Comparison of ENCODE assay signal across 1 cellular context in the genomic region with DNA sequence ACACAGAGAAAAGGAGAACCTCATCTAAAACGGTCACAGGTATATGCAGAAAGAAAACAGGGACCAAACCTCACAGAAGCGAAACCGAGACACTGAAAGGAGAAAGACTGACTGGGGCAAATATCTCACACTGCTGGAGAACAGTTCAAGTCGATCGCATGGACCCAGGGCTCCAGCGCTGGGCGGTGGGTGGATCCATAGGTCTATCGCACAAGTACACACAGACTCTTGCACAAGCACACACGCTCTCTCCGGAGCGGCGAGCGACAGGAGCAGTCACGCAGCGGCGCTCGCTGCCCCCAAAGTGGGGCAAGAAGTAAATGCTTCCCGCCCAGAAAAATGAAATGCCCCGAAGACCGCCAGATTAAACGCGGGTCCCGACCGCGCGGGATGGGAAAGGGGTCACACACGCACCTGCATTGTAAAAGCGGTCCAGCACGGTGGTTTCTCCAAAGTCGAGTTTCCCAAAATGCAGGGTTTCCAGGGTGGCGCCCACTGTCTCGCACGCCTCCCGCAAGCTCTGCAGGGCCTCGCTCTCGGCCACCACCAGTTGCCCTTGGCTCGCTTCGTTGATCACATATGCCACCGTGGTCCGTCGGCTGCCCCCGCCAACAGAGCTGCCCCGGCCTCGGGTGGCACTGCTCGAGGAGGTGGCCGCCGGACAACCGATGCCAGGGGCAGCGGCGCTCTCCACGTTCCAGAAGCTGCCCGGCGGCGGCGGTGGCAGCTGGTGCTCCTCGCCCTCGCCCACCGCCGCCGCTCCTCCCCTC.
A peak's percentile ranks its signal among the peaks of the same experiment; 100 is the strongest.
TF ChIP-seq lines count a peak whose summit lies in the region.

No MANE protein-coding gene starts in this region.

TF ChIP-seq in HepG2, 621 proteins besides CTCF, POLR2A, EP300 and RAD21 (continued from another document and continues in another):
- no peak for TF ChIP-seq ZKSCAN8 (CRISPR knock-in tag; IDR thresholded peaks at IDR 0.05; ENCODE audit: borderline replicate concordance)
- TF ChIP-seq, protein P1, sequence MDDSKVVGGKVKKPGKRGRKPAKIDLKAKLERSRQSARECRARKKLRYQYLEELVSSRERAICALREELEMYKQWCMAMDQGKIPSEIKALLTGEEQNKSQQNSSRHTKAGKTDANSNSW (CRISPR knock-in tag; IDR thresholded peaks at IDR 0.05; ENCODE audit: borderline replicate concordance): no peak
- TF ChIP-seq TOPORS (CRISPR knock-in tag; IDR thresholded peaks at IDR 0.05): 0 out of 2 replicates have a peak, but pooled peaks have one; percentile 50
- TF ChIP-seq, protein P2, sequence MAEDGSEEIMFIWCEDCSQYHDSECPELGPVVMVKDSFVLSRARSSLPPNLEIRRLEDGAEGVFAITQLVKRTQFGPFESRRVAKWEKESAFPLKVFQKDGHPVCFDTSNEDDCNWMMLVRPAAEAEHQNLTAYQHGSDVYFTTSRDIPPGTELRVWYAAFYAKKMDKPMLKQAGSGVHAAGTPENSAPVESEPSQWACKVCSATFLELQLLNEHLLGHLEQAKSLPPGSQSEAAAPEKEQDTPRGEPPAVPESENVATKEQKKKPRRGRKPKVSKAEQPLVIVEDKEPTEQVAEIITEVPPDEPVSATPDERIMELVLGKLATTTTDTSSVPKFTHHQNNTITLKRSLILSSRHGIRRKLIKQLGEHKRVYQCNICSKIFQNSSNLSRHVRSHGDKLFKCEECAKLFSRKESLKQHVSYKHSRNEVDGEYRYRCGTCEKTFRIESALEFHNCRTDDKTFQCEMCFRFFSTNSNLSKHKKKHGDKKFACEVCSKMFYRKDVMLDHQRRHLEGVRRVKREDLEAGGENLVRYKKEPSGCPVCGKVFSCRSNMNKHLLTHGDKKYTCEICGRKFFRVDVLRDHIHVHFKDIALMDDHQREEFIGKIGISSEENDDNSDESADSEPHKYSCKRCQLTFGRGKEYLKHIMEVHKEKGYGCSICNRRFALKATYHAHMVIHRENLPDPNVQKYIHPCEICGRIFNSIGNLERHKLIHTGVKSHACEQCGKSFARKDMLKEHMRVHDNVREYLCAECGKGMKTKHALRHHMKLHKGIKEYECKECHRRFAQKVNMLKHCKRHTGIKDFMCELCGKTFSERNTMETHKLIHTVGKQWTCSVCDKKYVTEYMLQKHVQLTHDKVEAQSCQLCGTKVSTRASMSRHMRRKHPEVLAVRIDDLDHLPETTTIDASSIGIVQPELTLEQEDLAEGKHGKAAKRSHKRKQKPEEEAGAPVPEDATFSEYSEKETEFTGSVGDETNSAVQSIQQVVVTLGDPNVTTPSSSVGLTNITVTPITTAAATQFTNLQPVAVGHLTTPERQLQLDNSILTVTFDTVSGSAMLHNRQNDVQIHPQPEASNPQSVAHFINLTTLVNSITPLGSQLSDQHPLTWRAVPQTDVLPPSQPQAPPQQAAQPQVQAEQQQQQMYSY (CRISPR knock-in tag; IDR thresholded peaks at IDR 0.05): no peak
- TF ChIP-seq ZFYVE20 (CRISPR knock-in tag; IDR thresholded peaks at IDR 0.05; ENCODE audit: borderline replicate concordance, low read depth): no peak
- no peak for TF ChIP-seq SP140L (CRISPR knock-in tag; IDR thresholded peaks at IDR 0.05; ENCODE audit: borderline replicate concordance)
- TF ChIP-seq ZNF749 (CRISPR knock-in tag; IDR thresholded peaks at IDR 0.05; ENCODE audit: borderline replicate concordance): no peak
- TF ChIP-seq POLR2AphosphoS2 (IDR thresholded peaks at IDR 0.05; ENCODE audit: low read depth, low read length): no peak
- TF ChIP-seq, protein P3, sequence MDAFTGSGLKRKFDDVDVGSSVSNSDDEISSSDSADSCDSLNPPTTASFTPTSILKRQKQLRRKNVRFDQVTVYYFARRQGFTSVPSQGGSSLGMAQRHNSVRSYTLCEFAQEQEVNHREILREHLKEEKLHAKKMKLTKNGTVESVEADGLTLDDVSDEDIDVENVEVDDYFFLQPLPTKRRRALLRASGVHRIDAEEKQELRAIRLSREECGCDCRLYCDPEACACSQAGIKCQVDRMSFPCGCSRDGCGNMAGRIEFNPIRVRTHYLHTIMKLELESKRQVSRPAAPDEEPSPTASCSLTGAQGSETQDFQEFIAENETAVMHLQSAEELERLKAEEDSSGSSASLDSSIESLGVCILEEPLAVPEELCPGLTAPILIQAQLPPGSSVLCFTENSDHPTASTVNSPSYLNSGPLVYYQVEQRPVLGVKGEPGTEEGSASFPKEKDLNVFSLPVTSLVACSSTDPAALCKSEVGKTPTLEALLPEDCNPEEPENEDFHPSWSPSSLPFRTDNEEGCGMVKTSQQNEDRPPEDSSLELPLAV (CRISPR knock-in tag; conservative IDR thresholded peaks at IDR 0.05; ENCODE audit: low read depth): no peak
- TF ChIP-seq, protein P4, sequence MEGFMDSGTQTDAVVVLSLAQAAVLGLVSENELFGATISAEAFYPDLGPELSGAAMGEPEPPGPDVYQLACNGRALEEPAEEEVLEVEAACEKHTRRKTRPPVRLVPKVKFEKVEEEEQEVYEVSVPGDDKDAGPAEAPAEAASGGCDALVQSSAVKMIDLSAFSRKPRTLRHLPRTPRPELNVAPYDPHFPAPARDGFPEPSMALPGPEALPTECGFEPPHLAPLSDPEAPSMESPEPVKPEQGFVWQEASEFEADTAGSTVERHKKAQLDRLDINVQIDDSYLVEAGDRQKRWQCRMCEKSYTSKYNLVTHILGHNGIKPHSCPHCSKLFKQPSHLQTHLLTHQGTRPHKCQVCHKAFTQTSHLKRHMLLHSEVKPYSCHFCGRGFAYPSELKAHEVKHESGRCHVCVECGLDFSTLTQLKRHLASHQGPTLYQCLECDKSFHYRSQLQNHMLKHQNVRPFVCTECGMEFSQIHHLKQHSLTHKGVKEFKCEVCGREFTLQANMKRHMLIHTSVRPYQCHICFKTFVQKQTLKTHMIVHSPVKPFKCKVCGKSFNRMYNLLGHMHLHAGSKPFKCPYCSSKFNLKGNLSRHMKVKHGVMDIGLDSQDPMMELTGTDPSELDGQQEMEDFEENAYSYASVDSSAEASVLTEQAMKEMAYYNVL (CRISPR knock-in tag; IDR thresholded peaks at IDR 0.05; ENCODE audit: borderline replicate concordance): no peak
- TF ChIP-seq TEAD2 (CRISPR knock-in tag; IDR thresholded peaks at IDR 0.05): no peak
- TF ChIP-seq MEIS1 (CRISPR knock-in tag; IDR thresholded peaks at IDR 0.05; ENCODE audit: borderline replicate concordance): 0 out of 2 replicates have a peak, but pooled peaks have one; percentile 40
- no peak for TF ChIP-seq FOXC1 (CRISPR knock-in tag; IDR thresholded peaks at IDR 0.05; ENCODE audit: borderline replicate concordance)
- no peak for TF ChIP-seq FOXJ3 (CRISPR knock-in tag; IDR thresholded peaks at IDR 0.05; ENCODE audit: borderline replicate concordance)
- no peak for TF ChIP-seq ZNF383 (CRISPR knock-in tag; IDR thresholded peaks at IDR 0.05; ENCODE audit: borderline replicate concordance)
- TF ChIP-seq ZNF232 (CRISPR knock-in tag; IDR thresholded peaks at IDR 0.05; ENCODE audit: borderline replicate concordance): no peak
- TF ChIP-seq ZNF598 (CRISPR knock-in tag; IDR thresholded peaks at IDR 0.05; ENCODE audit: borderline replicate concordance): no peak
- no peak for TF ChIP-seq PHF20 (CRISPR knock-in tag; IDR thresholded peaks at IDR 0.05)
- TF ChIP-seq, protein P5, sequence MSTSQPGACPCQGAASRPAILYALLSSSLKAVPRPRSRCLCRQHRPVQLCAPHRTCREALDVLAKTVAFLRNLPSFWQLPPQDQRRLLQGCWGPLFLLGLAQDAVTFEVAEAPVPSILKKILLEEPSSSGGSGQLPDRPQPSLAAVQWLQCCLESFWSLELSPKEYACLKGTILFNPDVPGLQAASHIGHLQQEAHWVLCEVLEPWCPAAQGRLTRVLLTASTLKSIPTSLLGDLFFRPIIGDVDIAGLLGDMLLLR (CRISPR knock-in tag; IDR thresholded peaks at IDR 0.05): no peak
- TF ChIP-seq ZNF44 (CRISPR knock-in tag; IDR thresholded peaks at IDR 0.05): no peak
- no peak for TF ChIP-seq ZNF101 (CRISPR knock-in tag; IDR thresholded peaks at IDR 0.05; ENCODE audit: borderline replicate concordance, low read depth)
- peak; percentile 58; the same call in 1 of the 2 replicates for TF ChIP-seq ZNF891 (CRISPR knock-in tag; IDR thresholded peaks at IDR 0.05)
- no peak for TF ChIP-seq KLF13 (CRISPR knock-in tag; IDR thresholded peaks at IDR 0.05)
- TF ChIP-seq BCL6 (CRISPR knock-in tag; IDR thresholded peaks at IDR 0.05): 0 out of 2 replicates have a peak, but pooled peaks have one; percentile 14
- TF ChIP-seq TMF1 (CRISPR knock-in tag; IDR thresholded peaks at IDR 0.05; ENCODE audit: low read depth): 0 out of 2 replicates have a peak, but pooled peaks have one; percentile 43
- TF ChIP-seq, protein P6, sequence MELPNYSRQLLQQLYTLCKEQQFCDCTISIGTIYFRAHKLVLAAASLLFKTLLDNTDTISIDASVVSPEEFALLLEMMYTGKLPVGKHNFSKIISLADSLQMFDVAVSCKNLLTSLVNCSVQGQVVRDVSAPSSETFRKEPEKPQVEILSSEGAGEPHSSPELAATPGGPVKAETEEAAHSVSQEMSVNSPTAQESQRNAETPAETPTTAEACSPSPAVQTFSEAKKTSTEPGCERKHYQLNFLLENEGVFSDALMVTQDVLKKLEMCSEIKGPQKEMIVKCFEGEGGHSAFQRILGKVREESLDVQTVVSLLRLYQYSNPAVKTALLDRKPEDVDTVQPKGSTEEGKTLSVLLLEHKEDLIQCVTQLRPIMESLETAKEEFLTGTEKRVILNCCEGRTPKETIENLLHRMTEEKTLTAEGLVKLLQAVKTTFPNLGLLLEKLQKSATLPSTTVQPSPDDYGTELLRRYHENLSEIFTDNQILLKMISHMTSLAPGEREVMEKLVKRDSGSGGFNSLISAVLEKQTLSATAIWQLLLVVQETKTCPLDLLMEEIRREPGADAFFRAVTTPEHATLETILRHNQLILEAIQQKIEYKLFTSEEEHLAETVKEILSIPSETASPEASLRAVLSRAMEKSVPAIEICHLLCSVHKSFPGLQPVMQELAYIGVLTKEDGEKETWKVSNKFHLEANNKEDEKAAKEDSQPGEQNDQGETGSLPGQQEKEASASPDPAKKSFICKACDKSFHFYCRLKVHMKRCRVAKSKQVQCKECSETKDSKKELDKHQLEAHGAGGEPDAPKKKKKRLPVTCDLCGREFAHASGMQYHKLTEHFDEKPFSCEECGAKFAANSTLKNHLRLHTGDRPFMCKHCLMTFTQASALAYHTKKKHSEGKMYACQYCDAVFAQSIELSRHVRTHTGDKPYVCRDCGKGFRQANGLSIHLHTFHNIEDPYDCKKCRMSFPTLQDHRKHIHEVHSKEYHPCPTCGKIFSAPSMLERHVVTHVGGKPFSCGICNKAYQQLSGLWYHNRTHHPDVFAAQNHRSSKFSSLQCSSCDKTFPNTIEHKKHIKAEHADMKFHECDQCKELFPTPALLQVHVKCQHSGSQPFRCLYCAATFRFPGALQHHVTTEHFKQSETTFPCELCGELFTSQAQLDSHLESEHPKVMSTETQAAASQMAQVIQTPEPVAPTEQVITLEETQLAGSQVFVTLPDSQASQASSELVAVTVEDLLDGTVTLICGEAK (IDR thresholded peaks at IDR 0.05): no peak
- TF ChIP-seq, protein P6 (CRISPR knock-in tag; IDR thresholded peaks at IDR 0.05): 0 out of 2 replicates have a peak, but pooled peaks have one; percentile 31
- TF ChIP-seq, protein P7, sequence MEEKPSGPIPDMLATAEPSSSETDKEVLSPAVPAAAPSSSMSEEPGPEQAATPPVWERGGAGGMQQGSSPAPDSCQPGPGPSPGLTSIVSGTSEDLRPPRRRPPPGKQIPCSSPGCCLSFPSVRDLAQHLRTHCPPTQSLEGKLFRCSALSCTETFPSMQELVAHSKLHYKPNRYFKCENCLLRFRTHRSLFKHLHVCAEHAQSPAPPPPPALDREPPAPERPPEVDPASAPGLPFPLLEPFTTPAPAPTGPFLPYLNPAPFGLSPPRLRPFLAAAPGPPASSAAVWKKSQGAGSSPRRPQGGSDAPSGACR (CRISPR knock-in tag; IDR thresholded peaks at IDR 0.05): no peak
- TF ChIP-seq MTA3 (CRISPR knock-in tag; IDR thresholded peaks at IDR 0.05): no peak
- no peak for TF ChIP-seq NFYC (CRISPR knock-in tag; IDR thresholded peaks at IDR 0.05)
- TF ChIP-seq, protein P8, sequence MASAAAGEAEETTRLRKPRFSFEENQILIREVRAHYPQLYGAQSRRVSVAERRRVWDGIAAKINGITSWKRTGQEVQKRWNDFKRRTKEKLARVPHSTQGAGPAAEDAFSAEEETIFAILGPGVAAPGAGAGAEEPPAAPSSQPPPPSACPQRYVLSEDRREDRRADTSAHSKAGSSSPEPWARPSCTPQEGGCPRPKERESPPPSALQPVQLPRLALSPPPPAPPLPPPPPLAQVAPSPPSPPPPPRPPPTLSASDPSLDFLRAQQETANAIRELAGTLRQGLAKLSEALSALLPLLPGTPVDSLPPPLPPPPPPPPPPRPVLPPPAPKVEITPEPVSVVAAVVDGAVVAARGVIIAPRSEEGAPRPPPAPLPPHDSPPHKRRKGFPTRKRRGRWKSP (CRISPR knock-in tag; IDR thresholded peaks at IDR 0.05): 0 out of 2 replicates have a peak, but pooled peaks have one; percentile 38
- TF ChIP-seq ZNF333 (CRISPR knock-in tag; IDR thresholded peaks at IDR 0.05; ENCODE audit: borderline replicate concordance): no peak
- no peak for TF ChIP-seq ZFX (CRISPR knock-in tag; IDR thresholded peaks at IDR 0.05; ENCODE audit: low read depth)
- no peak for TF ChIP-seq ADNP (CRISPR knock-in tag; IDR thresholded peaks at IDR 0.05)
- peak; percentile 98 for TF ChIP-seq ZNF441 (CRISPR knock-in tag; IDR thresholded peaks at IDR 0.05; ENCODE audit: borderline replicate concordance)
- TF ChIP-seq RFX3 (CRISPR knock-in tag; IDR thresholded peaks at IDR 0.05): no peak
- TF ChIP-seq EED (CRISPR knock-in tag; IDR thresholded peaks at IDR 0.05): peak; percentile 68; the same call in 1 of the 2 replicates
- TF ChIP-seq NAIF1 (CRISPR knock-in tag; IDR thresholded peaks at IDR 0.05; ENCODE audit: borderline replicate concordance): no peak
- no peak for TF ChIP-seq MEF2D (CRISPR knock-in tag; IDR thresholded peaks at IDR 0.05)
- TF ChIP-seq HNRNPL (IDR thresholded peaks at IDR 0.05; ENCODE audit: low read depth, low read length): peak; percentile 88
- TF ChIP-seq DNMT1 (CRISPR knock-in tag; IDR thresholded peaks at IDR 0.05): no peak
- TF ChIP-seq EZH2 (conservative IDR thresholded peaks at IDR 0.05; ENCODE audit: low read depth, low read length): peak; percentile 88
